In the genomic region with DNA sequence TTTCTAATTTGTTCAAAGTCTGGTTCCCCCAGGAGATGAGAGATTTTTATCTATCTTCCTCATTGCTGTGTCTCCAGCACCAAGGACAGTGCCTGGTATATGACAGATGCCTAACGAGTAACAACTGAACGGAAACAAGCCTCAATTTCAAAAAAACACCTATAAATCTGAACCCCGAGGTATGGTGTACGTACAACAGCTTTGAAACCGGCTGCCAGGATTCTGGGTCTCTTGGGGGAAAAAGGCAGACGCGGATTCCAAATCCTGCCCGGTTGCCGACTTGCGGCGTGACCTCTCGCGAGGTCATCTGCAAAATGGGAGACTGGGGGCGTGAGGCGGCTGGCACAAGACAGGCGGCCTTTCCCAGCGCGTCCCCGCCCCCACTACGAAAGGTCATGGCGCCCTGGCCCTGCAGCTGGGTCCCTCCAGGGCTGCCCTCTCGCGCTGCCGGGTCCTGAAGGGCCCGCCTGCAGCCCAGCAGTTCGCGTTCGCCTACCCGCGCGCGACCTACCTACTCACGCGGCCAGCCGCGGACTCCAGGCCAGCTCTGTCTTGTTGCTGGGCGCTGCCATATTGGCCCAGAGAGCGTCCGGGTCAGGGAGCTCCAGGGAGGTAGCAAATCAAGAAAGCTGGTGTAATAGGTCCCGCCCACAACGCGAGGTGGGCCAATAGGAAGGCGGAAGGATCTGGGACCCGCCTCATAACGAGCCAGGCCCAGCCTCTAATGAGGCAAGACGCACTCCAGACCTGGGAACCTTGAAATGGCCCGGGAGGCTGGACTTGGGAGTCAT, we compare ENCODE assay signal across 8 cellular contexts. TPM values are rescaled to one million over a fixed set of nuclear protein-coding genes. Genes with fewer than 3 reads are reported as not detected.
A peak's percentile ranks its signal among the peaks of the same experiment; 100 is the strongest.
DNase-seq lines count a peak whose midpoint lies in the region; ATAC-seq, FAIRE-seq and TF ChIP-seq lines count a peak whose summit lies in the region.

A gene with protein sequence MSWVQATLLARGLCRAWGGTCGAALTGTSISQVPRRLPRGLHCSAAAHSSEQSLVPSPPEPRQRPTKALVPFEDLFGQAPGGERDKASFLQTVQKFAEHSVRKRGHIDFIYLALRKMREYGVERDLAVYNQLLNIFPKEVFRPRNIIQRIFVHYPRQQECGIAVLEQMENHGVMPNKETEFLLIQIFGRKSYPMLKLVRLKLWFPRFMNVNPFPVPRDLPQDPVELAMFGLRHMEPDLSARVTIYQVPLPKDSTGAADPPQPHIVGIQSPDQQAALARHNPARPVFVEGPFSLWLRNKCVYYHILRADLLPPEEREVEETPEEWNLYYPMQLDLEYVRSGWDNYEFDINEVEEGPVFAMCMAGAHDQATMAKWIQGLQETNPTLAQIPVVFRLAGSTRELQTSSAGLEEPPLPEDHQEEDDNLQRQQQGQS (minus strand): TSS at position 584 of the 791 bp plus-strand sequence. CDS start 9,964 bp downstream, outside the sequence.

- peak; percentile 92 for FAIRE-seq in GM12891 (lab: Jason Lieb, UNC)

- peak; percentile 38; the same call in 1 of the 2 replicates for TF ChIP-seq POLR2A in GM12891 (IDR thresholded peaks at IDR 0.05; ENCODE audit: low read depth, low read length)
- TF ChIP-seq POLR2A in adrenal gland (IDR thresholded peaks at IDR 0.05), result peak in 1 of 2 donors; percentile 78
- TF ChIP-seq POLR2A in heart left ventricle (IDR thresholded peaks at IDR 0.05), result peak in 1 of 2 donors; percentile 64

- H3K9me3 Mint-ChIP-seq in type B pancreatic cell, result no peaks in the 10 kb centered on the region

- ATAC-seq in HG02852 (IDR thresholded peaks at IDR 0.05; ENCODE audit: unreplicated experiment) (peak; percentile 96), heart left ventricle (peak; percentile 98 to 99 (median 98))

- H3K27me3 Mint-ChIP-seq in type B pancreatic cell, result no peaks in the 10 kb centered on the region

- peak within 1 kb of the TSS; percentile 94 for H3K27ac Mint-ChIP-seq in type B pancreatic cell

- H3K4me1 Mint-ChIP-seq in type B pancreatic cell (ENCODE audit: unreplicated experiment), result peaks cover 13% of the 10 kb centered on the region

- H3K27me3 ChIP-seq in adrenal gland (no peaks in the 10 kb centered on the region), heart left ventricle (no peaks in the 10 kb centered on the region)

- H3K4me3 Mint-ChIP-seq in type B pancreatic cell, result peak within 1 kb of the TSS; percentile 97

- no peaks in the 10 kb centered on the region for H3K36me3 Mint-ChIP-seq in type B pancreatic cell

- H3K36me3 ChIP-seq in adrenal gland (replicated peaks in 1 of 2) (no peaks in the 10 kb centered on the region), heart left ventricle (peaks cover 0 to 21% (median 11%) of the 10 kb centered on the region in 9 donors)

- H3K4me3 ChIP-seq in adrenal gland (peak within 1 kb of the TSS; percentile 26 to 83 (median 48)), heart left ventricle (peak within 1 kb of the TSS; percentile 56 to 98 (median 84))

- H3K27ac ChIP-seq in adrenal gland (peak within 1 kb of the TSS; percentile 88 to 94 (median 89)), heart left ventricle (peak within 1 kb of the TSS; percentile 72 to 94 (median 90))

- DNase-seq in GM12891 (ENCODE audit: insufficient read length, low spot score) (peak; percentile 95), NCI-H146 (lab: John Stamatoyannopoulos, UW) (peak; percentile 99), T-helper 1 cell (peak; percentile 77 to 96 (median 87)), adrenal gland (peak; percentile 98 to 100 (median 99)), heart left ventricle (peak; percentile 97 to 99 (median 97)), pons (ENCODE audit: low spot score) (peak; percentile 98), type B pancreatic cell (ENCODE audit: extremely low spot score, unreplicated experiment) (peak; percentile 93)

- peaks cover 5 to 20% of the 10 kb centered on the region in 2 donors for H3K4me1 ChIP-seq in adrenal gland (replicated peaks in 1 of 2)
- H3K4me1 ChIP-seq in heart left ventricle, result peaks cover 0 to 31% (median 19%) of the 10 kb centered on the region in 12 donors

- intact Hi-C loops in adrenal gland (cut with DNase I) (no loop called here), heart left ventricle (cut with DNase I) (no loop called here)

- 0% methylated on average over 13 to 47 of the region's 47 CpGs for WGBS in adrenal gland, 4 donors
- 0 to 1% (median 0%) methylated on average over 15 to 47 of the region's 47 CpGs for WGBS in heart left ventricle, 4 donors

- no peak for TF ChIP-seq CTCF in adrenal gland (IDR thresholded peaks at IDR 0.05)
- TF ChIP-seq CTCF in heart left ventricle (IDR thresholded peaks at IDR 0.05), result no peak
- TF ChIP-seq CTCF in type B pancreatic cell (conservative IDR thresholded peaks at IDR 0.05), result no peak

- H3K9me3 ChIP-seq in adrenal gland (replicated peaks in 1 of 3) (no peaks in the 10 kb centered on the region), heart left ventricle (no peaks in the 10 kb centered on the region)

TF ChIP-seq in GM12891, 5 proteins besides CTCF, POLR2A, EP300 and RAD21:
- TF ChIP-seq POU2F2 (IDR thresholded peaks at IDR 0.05; ENCODE audit: low read depth, low read length) (no peak; the same call in 1 of the 2 replicates), POLR2AphosphoS5 (IDR thresholded peaks at IDR 0.05; ENCODE audit: low read depth, low read length) (no peak), PAX5 (IDR thresholded peaks at IDR 0.05; ENCODE audit: insufficient read depth, low read length, severe bottlenecking) (peak; percentile 7), TAF1 (IDR thresholded peaks at IDR 0.05; ENCODE audit: low read depth, low read length) (peak; percentile 52; the same call in 1 of the 2 replicates)

RNA-seq across cellular contexts. Expression of the gene that starts here (rescaled TPM):
- 27.1 TPM for polyA plus RNA-seq in GM12891 (2012; ENCODE audit: low read depth, missing spikeins)
- total RNA-seq in adrenal gland (10 to 100 TPM; 51.5 to 99.7 (median 67.0) TPM), heart left ventricle (100 to 1,000 TPM in 8 of 9 donors, 10 to 100 TPM in 1; 69.7 to 207 (median 131) TPM), type B pancreatic cell (ENCODE audit: low replicate concordance) (40.8 and 42.1 TPM in 2 replicates)
- polyA plus RNA-seq in adrenal gland (100 to 1,000 TPM in 2 of 3 donors, 10 to 100 TPM in 1; 28.7 to 122 (median 102) TPM), heart left ventricle (100 to 1,000 TPM; 157 to 242 TPM)

Comparison
In these comparisons a context has a peak if more than half of its experiments do, and no peak if none do; other contexts are left out.
1. Peak in every context shown above with its lines: DNase-seq, ATAC-seq, H3K4me3 ChIP-seq and H3K27ac ChIP-seq.